ENCODE assay signal across 11 cellular contexts in the genomic region with DNA sequence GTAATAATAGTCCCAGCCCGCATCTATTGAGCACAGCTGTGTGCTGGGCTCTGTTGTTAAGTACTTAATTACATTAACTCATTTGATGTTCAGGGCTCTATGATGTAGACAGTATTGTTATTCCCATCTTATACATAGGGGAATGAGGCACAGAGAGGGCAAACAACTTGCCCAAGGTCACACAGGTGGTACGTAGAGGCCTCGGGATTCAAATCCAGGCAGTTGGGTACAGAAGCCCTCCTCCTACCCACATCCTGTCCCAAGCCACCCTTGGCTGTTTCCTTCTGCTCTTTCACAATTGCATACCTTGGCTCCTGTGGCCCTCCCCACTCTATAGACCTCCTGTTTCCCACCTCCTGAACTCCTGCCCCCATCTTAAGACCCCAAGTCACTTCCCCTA. TPM values are rescaled to one million over a fixed set of nuclear protein-coding genes. Genes with fewer than 3 reads are reported as not detected.
DNase-seq lines count a peak whose midpoint lies in the region; ATAC-seq and TF ChIP-seq lines count a peak whose summit lies in the region.
"Had no signal": no experiment of that assay in that cellular context is flagged by ENCODE, and none has a peak within 500 bp of the region (broad histone marks: within the 10 kb centered on the region; RNA-seq: fewer than 3 reads in every experiment).

No MANE protein-coding gene starts in this region.

- in situ Hi-C loops in HAP-1 (cut with MboI; ENCODE audit: low sequenced_read_pairs) (no loop called here), G401 (cut with HindIII; ENCODE audit: low sequenced_read_pairs) (no loop called here)

- peak overlapping the region; percentile 91 to 99 (median 93) for H3K27ac Mint-ChIP-seq in CD4-positive, CD25-positive, alpha-beta regulatory T cell
- H3K27ac Mint-ChIP-seq in IgD-negative memory B cell (peak overlapping the region; percentile 76 to 97 (median 82)), nephron (peak overlapping the region in 1 of 3 experiments; percentile 42)
- peak overlapping the region; percentile 70 for H3K27ac Mint-ChIP-seq in activated T-helper 1 cell treated with anti-CD3 and anti-CD28 coated beads, Interleukin-12 subunit alpha, Interleukin-12 subunit beta, Interleukin-2, Interleukin-4 antibody, amounts not matched to agents 30 ng/mL and 10 ng/mL and 1 ng/mL, durations not matched to agents 14 hours and 24 hours and 36 hours

- no peaks in the 10 kb centered on the region for H3K9me3 Mint-ChIP-seq in CD4-positive, CD25-positive, alpha-beta regulatory T cell
- no peaks in the 10 kb centered on the region for H3K9me3 Mint-ChIP-seq in IgD-negative memory B cell
- no peaks in the 10 kb centered on the region for H3K9me3 Mint-ChIP-seq in activated T-helper 1 cell treated with anti-CD3 and anti-CD28 coated beads, Interleukin-12 subunit alpha, Interleukin-12 subunit beta, Interleukin-2, Interleukin-4 antibody, amounts not matched to agents 30 ng/mL and 10 ng/mL and 1 ng/mL, durations not matched to agents 14 hours and 24 hours and 36 hours
- no peaks in the 10 kb centered on the region for H3K9me3 Mint-ChIP-seq in nephron

- no peaks in the 10 kb centered on the region for H3K27me3 ChIP-seq in CD4-positive, CD25-positive, alpha-beta regulatory T cell (ENCODE audit: control insufficient read depth, insufficient read depth, low read length)
- no peaks in the 10 kb centered on the region for H3K27me3 ChIP-seq in HAP-1 (ENCODE audit: low read depth)

- peak overlapping the region; percentile 31 for H3K4me3 ChIP-seq in CD4-positive, CD25-positive, alpha-beta regulatory T cell (ENCODE audit: low read depth, low read length)
- no peak overlapping the region for H3K4me3 ChIP-seq in HAP-1

- H3K27ac ChIP-seq in CD4-positive, CD25-positive, alpha-beta regulatory T cell (ENCODE audit: insufficient read depth, low read length, poor library complexity, severe bottlenecking): peak overlapping the region; percentile 79

- intact Hi-C loops in activated T-helper 1 cell treated with anti-CD3 and anti-CD28 coated beads, Interleukin-12 subunit alpha, Interleukin-12 subunit beta, Interleukin-2, Interleukin-4 antibody, amounts not matched to agents 30 ng/mL and 10 ng/mL and 1 ng/mL, durations not matched to agents 14 hours and 24 hours and 36 hours (cut with micrococcal nuclease): loop anchor here (2.0 kb wide), 1 partner anchor 32 kb away; no protein-coding TSS in a partner anchor

- peak overlapping the region; percentile 88 to 96 (median 91) for H3K4me3 Mint-ChIP-seq in CD4-positive, CD25-positive, alpha-beta regulatory T cell
- H3K4me3 Mint-ChIP-seq in IgD-negative memory B cell (peak overlapping the region; percentile 77 to 97 (median 91)), nephron (peak overlapping the region; percentile 73 to 88 (median 86))
- H3K4me3 Mint-ChIP-seq in activated T-helper 1 cell treated with anti-CD3 and anti-CD28 coated beads, Interleukin-12 subunit alpha, Interleukin-12 subunit beta, Interleukin-2, Interleukin-4 antibody, amounts not matched to agents 30 ng/mL and 10 ng/mL and 1 ng/mL, durations not matched to agents 14 hours and 24 hours and 36 hours: peak overlapping the region; percentile 71

- peak in 2 of 3 donors; percentile 47 to 83 for DNase-seq in CD4-positive, CD25-positive, alpha-beta regulatory T cell
- no peak for DNase-seq in activated T-helper 1 cell treated with anti-CD3 and anti-CD28 coated beads, Interleukin-12 subunit alpha, Interleukin-12 subunit beta, Interleukin-2, Interleukin-4 antibody, amounts not matched to agents 30 ng/mL and 10 ng/mL and 1 ng/mL, durations not matched to agents 14 hours and 24 hours and 36 hours (ENCODE audit: low spot score)
- DNase-seq in HAP-1 (ENCODE audit: low spot score in 2 of 2) (no peak), G401 (ENCODE audit: low spot score) (no peak)
- DNase-seq: amniotic stem cell, NCI-H187, PC-3 had no signal

- H3K27me3 Mint-ChIP-seq in CD4-positive, CD25-positive, alpha-beta regulatory T cell: no peaks in the 10 kb centered on the region
- H3K27me3 Mint-ChIP-seq in IgD-negative memory B cell (no peaks in the 10 kb centered on the region), nephron (ENCODE audit: low read depth) (peaks cover 45% of the 10 kb centered on the region)
- no peaks in the 10 kb centered on the region for H3K27me3 Mint-ChIP-seq in activated T-helper 1 cell treated with anti-CD3 and anti-CD28 coated beads, Interleukin-12 subunit alpha, Interleukin-12 subunit beta, Interleukin-2, Interleukin-4 antibody, amounts not matched to agents 30 ng/mL and 10 ng/mL and 1 ng/mL, durations not matched to agents 14 hours and 24 hours and 36 hours (ENCODE audit: insufficient read depth)

- H3K4me1 Mint-ChIP-seq in CD4-positive, CD25-positive, alpha-beta regulatory T cell: peaks cover 28 to 83% (median 59%) of the 10 kb centered on the region in 4 donors
- H3K4me1 Mint-ChIP-seq in IgD-negative memory B cell (peaks cover 31 to 47% (median 41%) of the 10 kb centered on the region in 3 donors), nephron (peaks cover 25% of the 10 kb centered on the region)
- peaks cover 81% of the 10 kb centered on the region for H3K4me1 Mint-ChIP-seq in activated T-helper 1 cell treated with anti-CD3 and anti-CD28 coated beads, Interleukin-12 subunit alpha, Interleukin-12 subunit beta, Interleukin-2, Interleukin-4 antibody, amounts not matched to agents 30 ng/mL and 10 ng/mL and 1 ng/mL, durations not matched to agents 14 hours and 24 hours and 36 hours (ENCODE audit: low read depth)

- H3K36me3 Mint-ChIP-seq in CD4-positive, CD25-positive, alpha-beta regulatory T cell: peaks cover 3% of the 10 kb centered on the region
- H3K36me3 Mint-ChIP-seq in IgD-negative memory B cell (no peaks in the 10 kb centered on the region), nephron (ENCODE audit: low read depth) (no peaks in the 10 kb centered on the region)
- peaks cover 6% of the 10 kb centered on the region for H3K36me3 Mint-ChIP-seq in activated T-helper 1 cell treated with anti-CD3 and anti-CD28 coated beads, Interleukin-12 subunit alpha, Interleukin-12 subunit beta, Interleukin-2, Interleukin-4 antibody, amounts not matched to agents 30 ng/mL and 10 ng/mL and 1 ng/mL, durations not matched to agents 14 hours and 24 hours and 36 hours (ENCODE audit: low read depth)

- no peak for TF ChIP-seq CTCF in nephron (IDR thresholded peaks at IDR 0.05; ENCODE audit: unreplicated experiment in 3 of 3)

- H3K4me1 ChIP-seq in CD4-positive, CD25-positive, alpha-beta regulatory T cell (ENCODE audit: control insufficient read depth, insufficient read depth, low read length, poor library complexity, severe bottlenecking): peaks cover 68% of the 10 kb centered on the region
- H3K4me1 ChIP-seq in HAP-1: peaks cover 8% of the 10 kb centered on the region

- peak; percentile 31 to 45 for ATAC-seq in CD4-positive, CD25-positive, alpha-beta regulatory T cell (ENCODE audit: low read depth in 2 of 2)
- ATAC-seq in GM18907 (IDR thresholded peaks at IDR 0.05; ENCODE audit: unreplicated experiment): no peak
- no peak for ATAC-seq in GM21515 (IDR thresholded peaks at IDR 0.05; ENCODE audit: unreplicated experiment)

- H3K36me3 ChIP-seq in CD4-positive, CD25-positive, alpha-beta regulatory T cell (ENCODE audit: control insufficient read depth, insufficient read depth, low read length): no peaks in the 10 kb centered on the region
- no peaks in the 10 kb centered on the region for H3K36me3 ChIP-seq in HAP-1 (replicated peaks)

- H3K9me3 ChIP-seq in CD4-positive, CD25-positive, alpha-beta regulatory T cell (ENCODE audit: control insufficient read depth in 2 of 2, low read length in 2 of 2): no peaks in the 10 kb centered on the region
- H3K9me3 ChIP-seq in HAP-1: no peaks in the 10 kb centered on the region

RNA-seq across cellular contexts. Expression of gene GPR68, which starts 10.0 kb away (rescaled TPM):
- total RNA-seq in CD4-positive, CD25-positive, alpha-beta regulatory T cell: 18.8 TPM
- 10 to 100 TPM in 2 of 4 donors, 1 to 10 TPM in 2; 8.5 to 19.1 (median 11.0) TPM for polyA plus RNA-seq in CD4-positive, CD25-positive, alpha-beta regulatory T cell
- polyA plus RNA-seq in IgD-negative memory B cell: 1.6 TPM
- 4.5 and 5.4 TPM in 2 replicates for total RNA-seq in activated T-helper 1 cell treated with anti-CD3 and anti-CD28 coated beads, Interleukin-12 subunit alpha, Interleukin-12 subunit beta, Interleukin-2, Interleukin-4 antibody, amounts not matched to agents 30 ng/mL and 10 ng/mL and 1 ng/mL, durations not matched to agents 14 hours and 24 hours and 36 hours
- 0.55 and 3.5 TPM in 2 replicates for total RNA-seq in G401 (2014; rRNA removed; shearing (Covaris generic))

Comparison
In these comparisons a context has a peak if more than half of its experiments do, and no peak if none do; other contexts are left out.
1. ATAC-seq: peak in CD4-positive, CD25-positive, alpha-beta regulatory T cell (2 of 2); none in GM18907 (single experiment) and GM21515 (single experiment).
2. DNase-seq: peak in CD4-positive, CD25-positive, alpha-beta regulatory T cell (2 of 3); none in activated T-helper 1 cell treated with anti-CD3 and anti-CD28 coated beads, Interleukin-12 subunit alpha, Interleukin-12 subunit beta, Interleukin-2, Interleukin-4 antibody, amounts not matched to agents 30 ng/mL and 10 ng/mL and 1 ng/mL, durations not matched to agents 14 hours and 24 hours and 36 hours (single experiment), HAP-1 (0 of 2) and G401 (single experiment).
3. Peak in every context shown above with its lines, with median percentiles within 50 percentile points of each other: H3K4me3 Mint-ChIP-seq.